8 cellular contexts compared by ENCODE assay signal in the genomic region with DNA sequence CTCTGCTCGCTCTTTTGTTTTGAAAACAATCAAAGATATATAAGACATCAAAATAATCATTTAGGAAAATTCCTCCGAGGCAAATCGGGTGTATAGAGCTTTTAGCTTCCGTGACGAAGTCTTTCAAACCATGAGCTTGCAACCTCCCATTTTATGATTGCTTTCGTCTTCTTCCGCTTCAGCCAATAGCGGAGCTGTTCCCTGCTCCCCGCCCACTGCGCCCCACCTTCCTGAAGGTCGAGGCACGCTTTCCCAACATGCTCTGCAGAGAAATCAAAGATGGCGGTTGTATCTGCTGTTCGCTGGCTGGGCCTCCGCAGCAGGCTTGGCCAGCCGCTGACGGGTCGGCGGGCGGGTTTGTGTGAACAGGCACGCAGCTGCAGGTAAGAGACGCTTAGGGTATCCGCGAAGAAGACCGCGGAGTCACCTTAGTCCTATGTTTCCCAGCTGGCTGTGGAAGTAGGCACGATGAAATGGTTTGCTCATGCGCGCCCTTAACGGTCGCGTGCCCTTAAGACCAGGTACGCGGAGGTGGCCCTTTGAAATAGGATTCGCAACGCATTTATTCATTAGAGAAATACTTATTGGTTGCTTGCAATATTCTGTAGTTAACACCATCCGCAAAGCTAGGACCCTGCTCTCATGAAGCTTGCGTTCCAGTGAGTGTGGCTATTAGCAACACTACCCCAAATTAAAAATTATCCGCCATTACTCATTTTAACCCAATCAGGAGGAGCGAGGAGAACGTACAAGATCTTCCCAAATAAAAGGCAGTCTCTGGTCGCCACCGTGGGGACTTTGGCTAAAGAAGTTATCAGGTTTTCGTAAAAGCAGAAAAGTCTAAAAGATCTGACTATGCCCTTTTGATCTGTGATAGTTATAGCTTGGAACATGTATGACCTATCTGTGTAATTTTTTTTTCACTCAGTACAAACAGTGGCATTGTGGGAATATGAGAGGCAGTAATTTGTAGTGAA. TPM values are rescaled to one million over a fixed set of nuclear protein-coding genes. Genes with fewer than 3 reads are reported as not detected.
DNase-seq lines count a peak whose midpoint lies in the region; ATAC-seq and TF ChIP-seq lines count a peak whose summit lies in the region.

TSS of gene PTCD3 (plus strand) at position 267 of the 977 bp plus-strand sequence. CDS start at position 280, 13 bp downstream.

- H3K27me3 Mint-ChIP-seq in CD4-positive, alpha-beta memory T cell: no peaks in the 10 kb centered on the region

- peak within 1 kb of the TSS; percentile 88 to 96 (median 92) for H3K4me3 Mint-ChIP-seq in CD4-positive, alpha-beta memory T cell

- POLR2A ChIA-PET in CD4-positive, alpha-beta memory T cell (lab: Charles Lee; ENCODE audit: partially characterized antibody): interaction anchor here (0.7 to 2.1 kb wide), 21 partner anchors 10 to 780 kb away, joined by 3 to 24 read pairs (median 5); partner anchors contain the start of genes IMMT, KDM3A, MRPL35 and ST3GAL5

- H3K9me3 Mint-ChIP-seq in CD4-positive, alpha-beta memory T cell: no peaks in the 10 kb centered on the region

- TF ChIP-seq CTCF in lower lobe of right lung (IDR thresholded peaks at IDR 0.05): no peak

- ATAC-seq in GM19463 (IDR thresholded peaks at IDR 0.05; ENCODE audit: unreplicated experiment) (peak; percentile 89), lower lobe of right lung (peak; percentile 97 to 98)

- H3K9me3 ChIP-seq in CD4-positive, alpha-beta memory T cell (ENCODE audit: control insufficient read depth in 1 of 2, low read length in 2 of 2): no peaks in the 10 kb centered on the region
- H3K9me3 ChIP-seq in lower lobe of right lung: no peaks in the 10 kb centered on the region

- peaks cover 34% of the 10 kb centered on the region for H3K4me1 ChIP-seq in CD4-positive, alpha-beta memory T cell (ENCODE audit: insufficient read depth, low read length)
- H3K4me1 ChIP-seq in lower lobe of right lung: peaks cover 35% of the 10 kb centered on the region

- CTCF ChIA-PET in CD4-positive, alpha-beta memory T cell (lab: Charles Lee; ENCODE audit: partially characterized antibody): interaction anchor here (1.1 to 2.1 kb wide), 5 partner anchors 26 to 291 kb away, joined by 3 to 14 read pairs (median 8); no protein-coding TSS in a partner anchor

- no peaks in the 10 kb centered on the region for H3K27me3 ChIP-seq in CD4-positive, alpha-beta memory T cell (ENCODE audit: insufficient read depth, low read length)
- no peaks in the 10 kb centered on the region for H3K27me3 ChIP-seq in lower lobe of right lung (ENCODE audit: low read depth)

- peak within 1 kb of the TSS; percentile 82 for H3K27ac ChIP-seq in CD4-positive, alpha-beta memory T cell (ENCODE audit: low read depth, low read length)
- peak within 1 kb of the TSS; percentile 87 for H3K27ac ChIP-seq in lower lobe of right lung

- H3K4me3 ChIP-seq in CD4-positive, alpha-beta memory T cell (ENCODE audit: low read length in 2 of 2): peak within 1 kb of the TSS; percentile 73 to 83
- peak within 1 kb of the TSS; percentile 67 for H3K4me3 ChIP-seq in lower lobe of right lung

- DNase-seq in CD4-positive, alpha-beta memory T cell: peak; percentile 92 to 97 (median 94)
- DNase-seq in HPDE6-E6E7 (ENCODE audit: extremely low spot score): peak; percentile 92
- peak; percentile 58 for DNase-seq in NK-92 (lab: John Stamatoyannopoulos, UW; ENCODE audit: unreplicated experiment)
- DNase-seq in activated CD8-positive, alpha-beta memory T cell treated with anti-CD3 and anti-CD28 coated beads for 1 hour (ENCODE audit: extremely low read depth in 1 of 2, low read depth in 1 of 2): peak; percentile 84 to 88
- peak; percentile 93 for DNase-seq in effector CD4-positive, alpha-beta T cell
- DNase-seq in lower lobe of right lung: peak; percentile 98
- DNase-seq in stimulated activated CD4-positive, alpha-beta T cell treated with anti-CD3 and anti-CD28 coated beads, TNF-alpha, amount 100 ng/mL, for 4 hours (ENCODE audit: low read depth in 3 of 3): peak; percentile 88 to 90 (median 90)

- peaks cover 50 to 85% (median 64%) of the 10 kb centered on the region in 4 donors for H3K4me1 Mint-ChIP-seq in CD4-positive, alpha-beta memory T cell

- H3K27ac Mint-ChIP-seq in CD4-positive, alpha-beta memory T cell: peak within 1 kb of the TSS; percentile 93 to 100 (median 99)

- intact Hi-C loops in CD4-positive, alpha-beta memory T cell (cut with micrococcal nuclease): loop anchor here (1.0 to 5.0 kb wide), 6 partner anchors 68 to 489 kb away; partner anchors contain the start of genes IMMT, KDM3A and USP39
- intact Hi-C loops in lower lobe of right lung (cut with DNase I): no loop called here

- peaks cover 30 to 61% of the 10 kb centered on the region in 2 donors for H3K36me3 Mint-ChIP-seq in CD4-positive, alpha-beta memory T cell

- H3K36me3 ChIP-seq in CD4-positive, alpha-beta memory T cell (ENCODE audit: insufficient read depth, low read length): peaks cover 13% of the 10 kb centered on the region
- peaks cover 40% of the 10 kb centered on the region for H3K36me3 ChIP-seq in lower lobe of right lung

RNA-seq across cellular contexts. Expression of gene PTCD3, which starts in this region (rescaled TPM):
- 100 to 1,000 TPM; 184 to 185 TPM for total RNA-seq in CD4-positive, alpha-beta memory T cell
- 10 to 100 TPM; 28.7 to 63.7 TPM for polyA plus RNA-seq in CD4-positive, alpha-beta memory T cell
- total RNA-seq in lower lobe of right lung: 73.3 TPM

Comparison
In these comparisons a context has a peak if more than half of its experiments do, and no peak if none do; other contexts are left out.
1. Peak in every context shown above with its lines: DNase-seq, ATAC-seq, H3K4me3 ChIP-seq and H3K27ac ChIP-seq.